In the genomic region with DNA sequence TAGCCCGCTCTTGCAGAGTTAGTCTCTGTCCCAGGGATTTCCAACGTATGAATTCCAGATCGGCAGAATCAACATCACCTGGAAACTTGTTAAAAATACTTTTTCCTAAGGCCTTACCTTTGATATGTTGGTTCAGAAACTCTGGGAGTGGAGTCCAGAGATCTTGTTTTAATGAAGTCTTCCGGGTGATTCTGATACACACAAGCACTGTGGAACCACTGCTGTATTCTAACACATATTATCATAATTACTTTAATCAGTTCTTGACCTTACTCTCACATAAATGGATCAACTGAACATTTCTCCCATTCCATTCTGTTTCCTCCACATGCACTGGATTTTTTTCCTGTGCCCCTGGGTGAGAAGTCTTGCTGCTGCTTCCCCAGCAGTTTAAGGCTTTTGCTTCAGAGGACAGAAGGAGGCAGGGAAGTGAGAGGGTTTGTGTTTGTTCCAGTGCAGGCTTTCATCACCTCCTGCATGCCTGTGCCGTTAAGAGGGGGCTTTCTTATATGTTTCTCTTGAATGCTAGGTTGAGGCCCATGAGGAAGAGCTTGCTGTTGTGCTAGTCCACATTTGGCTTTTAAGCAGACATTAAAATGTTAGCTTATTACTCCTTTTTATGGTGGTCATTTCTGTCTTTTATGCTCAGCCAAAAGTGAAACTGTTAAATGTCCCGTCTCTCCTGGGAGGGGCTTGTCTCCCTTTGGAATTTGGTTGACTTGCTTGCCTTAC, we compare ENCODE assay signal across 9 cellular contexts. TPM values are rescaled to one million over a fixed set of nuclear protein-coding genes. Genes with fewer than 3 reads are reported as not detected.
A peak's percentile ranks its signal among the peaks of the same experiment; 100 is the strongest.
DNase-seq lines count a peak whose midpoint lies in the region; ATAC-seq and TF ChIP-seq lines count a peak whose summit lies in the region.
"Had no signal": no experiment of that assay in that cellular context is flagged by ENCODE, and none has a peak within 500 bp of the region (broad histone marks: within the 10 kb centered on the region; RNA-seq: fewer than 3 reads in every experiment).

No MANE protein-coding gene starts in this region.

- peaks cover 26 to 59% (median 39%) of the 10 kb centered on the region in 4 donors for H3K4me1 ChIP-seq in upper lobe of left lung

- H3K4me1 Mint-ChIP-seq in activated naive CD4-positive, alpha-beta T cell treated with anti-CD3 and anti-CD28 coated beads, Interleukin-2, amount 10 ng/mL, durations not matched to agents 7 days and 5 days, result peaks cover 59% of the 10 kb centered on the region
- peaks cover 74% of the 10 kb centered on the region for H3K4me1 Mint-ChIP-seq in activated naive CD4-positive, alpha-beta T cell treated with anti-CD3 and anti-CD28 coated beads for 36 hours (ENCODE audit: low read depth)
- H3K4me1 Mint-ChIP-seq in T-helper 2 cell treated with Interferon-gamma antibody and Interleukin-4, amounts not matched to agents 5 μg/mL and 100 μg/mL, for 36 hours (ENCODE audit: low read depth), result peaks cover 33% of the 10 kb centered on the region

- intact Hi-C loops in activated naive CD4-positive, alpha-beta T cell treated with anti-CD3 and anti-CD28 coated beads for 36 hours (cut with micrococcal nuclease), result no loop called here

- H3K4me3 ChIP-seq in choroid plexus epithelial cell (ENCODE audit: low read depth, low read length) (peak overlapping the region; percentile 54), upper lobe of left lung (peak overlapping the region in 3 of 4 donors; percentile 28 to 41 (median 36))

- no peak overlapping the region for H3K4me3 Mint-ChIP-seq in activated naive CD4-positive, alpha-beta T cell treated with anti-CD3 and anti-CD28 coated beads, Interleukin-2, amount 10 ng/mL, durations not matched to agents 7 days and 5 days
- no peak overlapping the region for H3K4me3 Mint-ChIP-seq in activated naive CD4-positive, alpha-beta T cell treated with anti-CD3 and anti-CD28 coated beads for 36 hours
- H3K4me3 Mint-ChIP-seq in T-helper 2 cell treated with Interferon-gamma antibody and Interleukin-4, amounts not matched to agents 5 μg/mL and 100 μg/mL, for 36 hours, result no peak overlapping the region

- H3K9me3 ChIP-seq in upper lobe of left lung, result no peaks in the 10 kb centered on the region

- H3K27me3 Mint-ChIP-seq in activated naive CD4-positive, alpha-beta T cell treated with anti-CD3 and anti-CD28 coated beads, Interleukin-2, amount 10 ng/mL, durations not matched to agents 7 days and 5 days, result no peaks in the 10 kb centered on the region
- H3K27me3 Mint-ChIP-seq in activated naive CD4-positive, alpha-beta T cell treated with anti-CD3 and anti-CD28 coated beads for 36 hours (ENCODE audit: low read depth), result no peaks in the 10 kb centered on the region
- H3K27me3 Mint-ChIP-seq in T-helper 2 cell treated with Interferon-gamma antibody and Interleukin-4, amounts not matched to agents 5 μg/mL and 100 μg/mL, for 36 hours (ENCODE audit: low read depth), result no peaks in the 10 kb centered on the region

- CTCF ChIA-PET in activated naive CD4-positive, alpha-beta T cell treated with anti-CD3 and anti-CD28 coated beads, Interleukin-2, amount 10 ng/mL, durations not matched to agents 7 days and 5 days (lab: Charles Lee), result interaction anchor here (0.8 kb wide), 1 partner anchor 10 kb away, joined by 3 read pairs; no protein-coding TSS in a partner anchor
- CTCF ChIA-PET in activated naive CD4-positive, alpha-beta T cell treated with anti-CD3 and anti-CD28 coated beads for 36 hours (lab: Charles Lee), result interaction anchor here (1.0 to 1.4 kb wide), 3 partner anchors 8 to 177 kb away, joined by 3 to 6 read pairs (median 5); no protein-coding TSS in a partner anchor

- 42 to 44% methylated on average over 6 of the region's 6 CpGs for WGBS in upper lobe of left lung, 2 donors

- TF ChIP-seq POLR2A in upper lobe of left lung (IDR thresholded peaks at IDR 0.05), result no peak

- H3K27ac ChIP-seq in upper lobe of left lung, result peak overlapping the region in 3 of 4 donors; percentile 3 to 70 (median 53)

- TF ChIP-seq EP300 in upper lobe of left lung (IDR thresholded peaks at IDR 0.05), result no peak

- H3K27ac Mint-ChIP-seq in activated naive CD4-positive, alpha-beta T cell treated with anti-CD3 and anti-CD28 coated beads, Interleukin-2, amount 10 ng/mL, durations not matched to agents 7 days and 5 days, result peak overlapping the region; percentile 11
- no peak overlapping the region for H3K27ac Mint-ChIP-seq in activated naive CD4-positive, alpha-beta T cell treated with anti-CD3 and anti-CD28 coated beads for 36 hours
- no peak overlapping the region for H3K27ac Mint-ChIP-seq in T-helper 2 cell treated with Interferon-gamma antibody and Interleukin-4, amounts not matched to agents 5 μg/mL and 100 μg/mL, for 36 hours

- H3K36me3 ChIP-seq in upper lobe of left lung, result no peaks in the 10 kb centered on the region

- no peak for DNase-seq in activated naive CD4-positive, alpha-beta T cell treated with anti-CD3 and anti-CD28 coated beads, Interleukin-2, amount 10 ng/mL, durations not matched to agents 7 days and 5 days
- DNase-seq in activated naive CD4-positive, alpha-beta T cell treated with anti-CD3 and anti-CD28 coated beads for 36 hours, result no peak
- DNase-seq in choroid plexus epithelial cell (ENCODE audit: low read depth) (peak; percentile 66), medulla oblongata (ENCODE audit: extremely low spot score) (peak; percentile 28), upper lobe of left lung (no peak), iPS-NIHi11 (ENCODE audit: low spot score) (no peak)
- no peak for DNase-seq in activated effector memory CD4-positive, alpha-beta T cell treated with Interleukin-2 at 50 U/mL for 16 hours
- no peak for DNase-seq in T-helper 2 cell treated with Interferon-gamma antibody and Interleukin-4, amounts not matched to agents 5 μg/mL and 100 μg/mL, for 36 hours (ENCODE audit: low spot score)
- DNase-seq: RPMI8226 had no signal

- H3K36me3 Mint-ChIP-seq in activated naive CD4-positive, alpha-beta T cell treated with anti-CD3 and anti-CD28 coated beads, Interleukin-2, amount 10 ng/mL, durations not matched to agents 7 days and 5 days, result peaks cover 11% of the 10 kb centered on the region
- H3K36me3 Mint-ChIP-seq in activated naive CD4-positive, alpha-beta T cell treated with anti-CD3 and anti-CD28 coated beads for 36 hours (ENCODE audit: low read depth), result peaks cover 3% of the 10 kb centered on the region
- peaks cover 11% of the 10 kb centered on the region for H3K36me3 Mint-ChIP-seq in T-helper 2 cell treated with Interferon-gamma antibody and Interleukin-4, amounts not matched to agents 5 μg/mL and 100 μg/mL, for 36 hours (ENCODE audit: low read depth)

- ATAC-seq in upper lobe of left lung (ENCODE audit: low FRiP score in 2 of 2), result peak in 1 of 2 donors; percentile 36

- TF ChIP-seq CTCF in choroid plexus epithelial cell (conservative IDR thresholded peaks at IDR 0.05; ENCODE audit: low read depth, low read length) (no peak), upper lobe of left lung (IDR thresholded peaks at IDR 0.05) (no peak)

- H3K27me3 ChIP-seq in upper lobe of left lung, result no peaks in the 10 kb centered on the region

- H3K9me3 Mint-ChIP-seq in activated naive CD4-positive, alpha-beta T cell treated with anti-CD3 and anti-CD28 coated beads, Interleukin-2, amount 10 ng/mL, durations not matched to agents 7 days and 5 days, result no peaks in the 10 kb centered on the region
- H3K9me3 Mint-ChIP-seq in activated naive CD4-positive, alpha-beta T cell treated with anti-CD3 and anti-CD28 coated beads for 36 hours, result no peaks in the 10 kb centered on the region
- no peaks in the 10 kb centered on the region for H3K9me3 Mint-ChIP-seq in T-helper 2 cell treated with Interferon-gamma antibody and Interleukin-4, amounts not matched to agents 5 μg/mL and 100 μg/mL, for 36 hours

RNA-seq across cellular contexts. Expression of a gene that starts 32.4 kb away (rescaled TPM):
- total RNA-seq in activated naive CD4-positive, alpha-beta T cell treated with anti-CD3 and anti-CD28 coated beads for 36 hours, result 10 to 100 TPM; 78.0 to 81.8 TPM
- total RNA-seq in upper lobe of left lung, result 10 to 100 TPM; 28.7 to 78.9 (median 52.6) TPM

Comparison
In these comparisons a context has a peak if more than half of its experiments do, and no peak if none do; other contexts are left out.
1. DNase-seq: peak in choroid plexus epithelial cell (single experiment) and medulla oblongata (single experiment); none in activated naive CD4-positive, alpha-beta T cell treated with anti-CD3 and anti-CD28 coated beads, Interleukin-2, amount 10 ng/mL, durations not matched to agents 7 days and 5 days (single experiment), activated naive CD4-positive, alpha-beta T cell treated with anti-CD3 and anti-CD28 coated beads for 36 hours (single experiment), upper lobe of left lung (0 of 2), activated effector memory CD4-positive, alpha-beta T cell treated with Interleukin-2 at 50 U/mL for 16 hours (single experiment), T-helper 2 cell treated with Interferon-gamma antibody and Interleukin-4, amounts not matched to agents 5 μg/mL and 100 μg/mL, for 36 hours (single experiment) and iPS-NIHi11 (single experiment).